ENCODE assay signal across 19 cellular contexts in the genomic region with DNA sequence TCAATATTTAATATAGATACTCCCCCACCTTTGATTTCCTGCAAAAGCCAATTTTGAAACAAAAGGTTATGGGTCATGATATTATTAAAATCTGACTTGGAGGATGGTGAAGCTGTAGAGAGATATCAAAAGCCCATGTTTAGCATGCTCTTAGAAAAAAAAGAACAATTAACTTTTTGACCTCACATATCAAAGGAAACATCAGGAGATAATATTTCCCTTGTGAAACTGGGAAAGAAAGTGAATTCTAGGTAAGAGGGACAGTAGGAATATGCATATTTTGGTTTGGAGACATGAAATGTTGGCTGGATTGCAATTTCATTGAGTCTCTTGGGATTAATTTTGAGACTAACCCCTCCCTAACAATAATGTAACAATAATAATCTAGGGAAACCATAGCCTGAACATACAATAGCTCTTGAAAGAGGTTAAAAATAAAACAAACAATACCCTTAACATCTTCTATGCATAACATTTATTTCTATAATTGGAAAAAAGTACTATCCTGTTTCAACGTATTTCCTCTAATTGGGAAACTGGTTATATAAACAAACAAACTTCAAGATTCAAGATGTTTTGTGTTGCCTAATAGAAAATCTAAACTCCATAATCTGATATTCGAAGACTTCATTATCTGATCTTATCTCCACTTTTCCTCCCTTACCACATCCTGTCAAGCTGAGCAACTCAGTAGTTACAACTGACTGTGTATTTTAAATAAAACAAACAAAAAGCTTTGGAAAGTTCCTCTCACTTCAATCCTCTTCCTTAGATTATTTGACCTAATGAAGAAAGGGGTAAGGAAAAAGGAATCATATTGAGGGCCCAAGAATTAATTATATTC. TPM values are rescaled to one million over a fixed set of nuclear protein-coding genes. Genes with fewer than 3 reads are reported as not detected.
DNase-seq lines count a peak whose midpoint lies in the region; ATAC-seq and TF ChIP-seq lines count a peak whose summit lies in the region.
"Had no signal": no experiment of that assay in that cellular context is flagged by ENCODE, and none has a peak within 500 bp of the region (broad histone marks: within the 10 kb centered on the region; RNA-seq: fewer than 3 reads in every experiment).

No MANE protein-coding gene starts in this region.

- TF ChIP-seq CTCF in AG09309 (IDR thresholded peaks at IDR 0.05; ENCODE audit: control insufficient read depth, insufficient read depth, low read depth, low read length, missing control alignments) = no peak
- no peak for TF ChIP-seq CTCF in HFF-Myc (IDR thresholded peaks at IDR 0.05; ENCODE audit: low read depth, low read length, missing control alignments)
- no peak for TF ChIP-seq CTCF in fibroblast of villous mesenchyme (IDR thresholded peaks at IDR 0.05; ENCODE audit: insufficient read depth, low read depth, low read length)

- H3K36me3 Mint-ChIP-seq in T-helper 17 cell (ENCODE audit: low read depth) = no peaks in the 10 kb centered on the region

- DNase-seq in AG09309 (ENCODE audit: low read depth) (peak; percentile 10), HFF-Myc (ENCODE audit: extremely low read depth, low read depth) (peak; percentile 67), T-helper 17 cell (no peak), fibroblast of villous mesenchyme (ENCODE audit: low read depth) (peak; percentile 81), NCI-H1092 (lab: John Stamatoyannopoulos, UW) (no peak)
- no peak for DNase-seq in activated effector memory CD4-positive, alpha-beta T cell treated with Interleukin-2 at 50 U/mL for 16 hours
- no peak for DNase-seq in activated CD4-positive, alpha-beta T cell treated with anti-CD3 and anti-CD28 coated beads for 1 hour
- DNase-seq: activated gamma-delta T cell treated with Interleukin-2 at 50 U/mL for 16 hours; brain microvascular endothelial cell; DMS53; effector memory CD4-positive, alpha-beta T cell; H7; NCI-H2029 treated with DMSO at 0.1 percent for 48 hours; NCI-H69; stimulated activated CD4-positive, alpha-beta T cell treated with anti-CD3 and anti-CD28 coated beads, Interleukin-15, amount 100 ng/mL, for 24 hours had no signal

- no peak for ATAC-seq in T-helper 17 cell
- no peak for ATAC-seq in GM21447 (IDR thresholded peaks at IDR 0.05; ENCODE audit: unreplicated experiment)

- H3K4me3 ChIP-seq in AG09309 (ENCODE audit: control insufficient read depth, low read depth, low read length) = no peak overlapping the region
- no peak overlapping the region for H3K4me3 ChIP-seq in HFF-Myc (replicated peaks; ENCODE audit: low read depth, low read length)
- H3K4me3 ChIP-seq in fibroblast of villous mesenchyme (ENCODE audit: low read depth, low read length) = no peak overlapping the region
- H3K4me3 ChIP-seq: BLaER1 treated with 17β-estradiol and CSF1 and Interleukin-3, amounts not matched to agents 10 nM and 100 nM; suprapubic skin had no signal

- H3K4me3 Mint-ChIP-seq in T-helper 17 cell = peak overlapping the region; percentile 19

- H3K27me3 Mint-ChIP-seq in T-helper 17 cell = peaks cover 12% of the 10 kb centered on the region

- H3K9me3 ChIP-seq in T-helper 17 cell (ENCODE audit: control insufficient read depth, low read length, poor library complexity, severe bottlenecking) = no peaks in the 10 kb centered on the region
- H3K9me3 ChIP-seq: BLaER1 treated with 17β-estradiol and CSF1 and Interleukin-3, amounts not matched to agents 10 nM and 100 nM; suprapubic skin had no signal

- no peak overlapping the region for H3K27ac Mint-ChIP-seq in T-helper 17 cell

- H3K4me1 Mint-ChIP-seq in T-helper 17 cell = peaks cover 9% of the 10 kb centered on the region

RNA-seq across cellular contexts. Expression of a gene that starts 14.8 kb away (rescaled TPM):
- total RNA-seq in T-helper 17 cell (not detected), fibroblast of villous mesenchyme (5.6 and 6.4 TPM in 2 replicates)
- total RNA-seq: activated CD8-positive, alpha-beta memory T cell treated with anti-CD3 and anti-CD28 coated beads for 36 hours; H7; suprapubic skin had no signal

Comparison
In these comparisons a context has a peak if more than half of its experiments do, and no peak if none do; other contexts are left out.
1. DNase-seq: peak in AG09309 (single experiment), HFF-Myc (single experiment) and fibroblast of villous mesenchyme (single experiment); none in T-helper 17 cell (0 of 3), NCI-H1092 (single experiment), activated effector memory CD4-positive, alpha-beta T cell treated with Interleukin-2 at 50 U/mL for 16 hours (single experiment) and activated CD4-positive, alpha-beta T cell treated with anti-CD3 and anti-CD28 coated beads for 1 hour (single experiment).